Comparison of ENCODE assay signal across 1 cellular context in the genomic region with DNA sequence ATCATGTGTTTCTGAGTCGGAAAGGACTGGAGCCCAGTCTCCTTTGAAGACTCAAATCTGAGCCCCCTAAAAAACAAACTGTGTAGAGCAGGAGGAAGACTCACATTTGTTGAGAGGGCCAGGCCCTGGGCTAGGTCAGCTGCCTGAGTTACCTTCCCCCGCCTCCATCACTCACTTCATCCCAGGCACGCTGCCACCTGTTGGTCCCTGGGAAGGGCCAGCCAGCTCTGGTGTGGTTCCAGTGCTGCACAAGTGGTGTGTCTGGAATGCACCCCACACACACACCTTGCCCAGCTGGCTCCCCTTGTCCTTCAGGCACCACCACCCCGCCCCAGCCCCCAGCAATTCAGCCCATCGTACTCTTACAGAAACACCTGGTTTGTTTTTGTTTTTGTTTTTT.
TF ChIP-seq lines count a peak whose summit lies in the region.

No MANE protein-coding gene starts in this region.

TF ChIP-seq in HepG2, 621 proteins besides CTCF, POLR2A, EP300 and RAD21:
- TF ChIP-seq, protein P1, sequence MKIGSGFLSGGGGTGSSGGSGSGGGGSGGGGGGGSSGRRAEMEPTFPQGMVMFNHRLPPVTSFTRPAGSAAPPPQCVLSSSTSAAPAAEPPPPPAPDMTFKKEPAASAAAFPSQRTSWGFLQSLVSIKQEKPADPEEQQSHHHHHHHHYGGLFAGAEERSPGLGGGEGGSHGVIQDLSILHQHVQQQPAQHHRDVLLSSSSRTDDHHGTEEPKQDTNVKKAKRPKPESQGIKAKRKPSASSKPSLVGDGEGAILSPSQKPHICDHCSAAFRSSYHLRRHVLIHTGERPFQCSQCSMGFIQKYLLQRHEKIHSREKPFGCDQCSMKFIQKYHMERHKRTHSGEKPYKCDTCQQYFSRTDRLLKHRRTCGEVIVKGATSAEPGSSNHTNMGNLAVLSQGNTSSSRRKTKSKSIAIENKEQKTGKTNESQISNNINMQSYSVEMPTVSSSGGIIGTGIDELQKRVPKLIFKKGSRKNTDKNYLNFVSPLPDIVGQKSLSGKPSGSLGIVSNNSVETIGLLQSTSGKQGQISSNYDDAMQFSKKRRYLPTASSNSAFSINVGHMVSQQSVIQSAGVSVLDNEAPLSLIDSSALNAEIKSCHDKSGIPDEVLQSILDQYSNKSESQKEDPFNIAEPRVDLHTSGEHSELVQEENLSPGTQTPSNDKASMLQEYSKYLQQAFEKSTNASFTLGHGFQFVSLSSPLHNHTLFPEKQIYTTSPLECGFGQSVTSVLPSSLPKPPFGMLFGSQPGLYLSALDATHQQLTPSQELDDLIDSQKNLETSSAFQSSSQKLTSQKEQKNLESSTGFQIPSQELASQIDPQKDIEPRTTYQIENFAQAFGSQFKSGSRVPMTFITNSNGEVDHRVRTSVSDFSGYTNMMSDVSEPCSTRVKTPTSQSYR (CRISPR knock-in tag; IDR thresholded peaks at IDR 0.05; ENCODE audit: borderline replicate concordance), result peak; percentile 79; the same call in 1 of the 2 replicates
- TF ChIP-seq STAG1 (CRISPR knock-in tag; IDR thresholded peaks at IDR 0.05) (peak; percentile 28), ZNF687 (CRISPR knock-in tag; IDR thresholded peaks at IDR 0.05) (0 out of 2 replicates have a peak, but pooled peaks have one; percentile 25), MEIS1 (CRISPR knock-in tag; IDR thresholded peaks at IDR 0.05; ENCODE audit: borderline replicate concordance) (no peak)
